24 cellular contexts compared by ENCODE assay signal in the genomic region with DNA sequence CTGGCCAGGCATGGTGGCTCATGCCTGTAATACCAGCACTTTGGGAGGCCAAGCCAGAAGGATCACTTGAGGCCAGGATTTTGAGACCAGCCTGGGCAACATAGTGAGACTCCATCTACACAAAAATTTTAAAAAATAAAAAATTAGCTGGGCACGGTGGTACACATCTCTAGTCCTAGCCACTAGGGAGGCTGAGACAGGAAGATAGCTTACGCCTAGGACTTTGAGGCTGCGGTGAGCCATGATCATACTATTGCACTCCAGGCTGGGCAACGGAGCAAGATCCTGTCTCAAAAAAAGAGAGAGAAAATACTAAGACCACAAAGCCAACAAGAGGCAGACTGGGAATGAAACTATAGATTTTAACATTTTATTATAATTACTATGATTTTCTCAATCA. TPM values are rescaled to one million over a fixed set of nuclear protein-coding genes. Genes with fewer than 3 reads are reported as not detected.
DNase-seq lines count a peak whose midpoint lies in the region; ATAC-seq, FAIRE-seq and TF ChIP-seq lines count a peak whose summit lies in the region.
"Had no signal": no experiment of that assay in that cellular context is flagged by ENCODE, and none has a peak within 500 bp of the region (broad histone marks: within the 10 kb centered on the region; RNA-seq: fewer than 3 reads in every experiment).

No MANE protein-coding gene starts in this region.

- H3K4me1 Mint-ChIP-seq in T-helper 17 cell: peaks cover 33% of the 10 kb centered on the region

- H3K36me3 Mint-ChIP-seq in T-helper 17 cell (ENCODE audit: low read depth): peaks cover 5% of the 10 kb centered on the region
- H3K36me3 Mint-ChIP-seq: CD8-positive, alpha-beta memory T cell had no signal

- TF ChIP-seq CTCF in HEK293 (tag by site-specific recombination; IDR thresholded peaks at IDR 0.05): no peak
- TF ChIP-seq CTCF in GM12878 (IDR thresholded peaks at IDR 0.05 in 2 of 3, conservative IDR thresholded peaks at IDR 0.05 in 1 of 3; ENCODE audit: control insufficient read depth in 2 of 3, extremely low read depth in 1 of 3, insufficient read depth in 1 of 3, low read depth in 3 of 3, low read length in 3 of 3): no peak
- no peak for TF ChIP-seq CTCF in thyroid gland (IDR thresholded peaks at IDR 0.05)
- TF ChIP-seq CTCF in pancreas (IDR thresholded peaks at IDR 0.05): no peak

- FAIRE-seq in GM12878 (lab: Jason Lieb, UNC) (no peak), pancreas (lab: Jason Lieb, UNC) (no peak)
- FAIRE-seq: A549, D721Med, H54 had no signal

- intact Hi-C loops in GM12878 (cut with micrococcal nuclease; ENCODE audit: unreplicated experiment): no loop called here
- intact Hi-C loops in thyroid gland (cut with DNase I): loop anchor here (10.0 kb wide), 1 partner anchor 99 kb away; no protein-coding TSS in a partner anchor
- intact Hi-C loops in pancreas (cut with DNase I): loop anchor here in 1 of 3 donors (10.0 kb wide), 1 partner anchor 59 kb away; no protein-coding TSS in a partner anchor

- H3K79me2 ChIP-seq in GM12878 (ENCODE audit: control insufficient read depth, insufficient read depth, low read length): peaks cover 71% of the 10 kb centered on the region

- BruUV-seq in GM12878 (replicated peaks; lab: Mats Ljungman, UMichigan): no TSS peak

- CTCF ChIA-PET in HEK293 (lab: Yijun Ruan, JAX) (interaction anchor here (2.2 to 7.6 kb wide), 2 partner anchors 25 to 98 kb away, joined by 10 to 73 read pairs; no protein-coding TSS in a partner anchor), GM12878 (lab: Yijun Ruan, JAX) (interaction anchor here (0.9 to 13.3 kb wide), 14 partner anchors 9 to 128 kb away, joined by 3 to 440 read pairs (median 8); no protein-coding TSS in a partner anchor)

- no peak for TF ChIP-seq RAD21 in GM12878 (IDR thresholded peaks at IDR 0.05; ENCODE audit: insufficient read depth, low read depth, low read length)

- peaks cover 25% of the 10 kb centered on the region for H3K27me3 Mint-ChIP-seq in T-helper 17 cell

- no peaks in the 10 kb centered on the region for H4K20me1 ChIP-seq in GM12878 (ENCODE audit: control insufficient read depth, insufficient read depth)
- H4K20me1 ChIP-seq: BLaER1 treated with 17β-estradiol and CSF1 and Interleukin-3, amounts not matched to agents 10 nM and 100 nM had no signal

- H3K36me3 ChIP-seq in HEK293 (ENCODE audit: control insufficient read depth in 2 of 2, insufficient read depth in 1 of 2, low read length in 2 of 2) (no peaks in the 10 kb centered on the region), GM12878 (ENCODE audit: control insufficient read depth in 2 of 2, insufficient read depth in 2 of 2, low read length in 1 of 2) (peaks cover 0 to 5% of the 10 kb centered on the region in 2 experiments; a peak in 1 of 4 replicates), thyroid gland (no peaks in the 10 kb centered on the region), pancreas (no peaks in the 10 kb centered on the region)
- H3K36me3 ChIP-seq: BE2C; BLaER1 treated with 17β-estradiol and CSF1 and Interleukin-3, amounts not matched to agents 10 nM and 100 nM; HAP-1 had no signal

- RAD21 ChIA-PET in GM12878 (lab: Charles Lee; ENCODE audit: unreplicated experiment): interaction anchor here (0.8 to 9.8 kb wide), 12 partner anchors 10 to 127 kb away, joined by 3 to 425 read pairs (median 20); no protein-coding TSS in a partner anchor

- H3K4me3 Mint-ChIP-seq in T-helper 17 cell: no peak overlapping the region
- H3K4me3 Mint-ChIP-seq: CD4-positive, alpha-beta T cell; CD8-positive, alpha-beta memory T cell had no signal

- POLR2A ChIA-PET in HEK293 (lab: Yijun Ruan, JAX) (interaction anchor here (1.1 kb wide), 1 partner anchor 10 kb away, joined by 3 read pairs; no protein-coding TSS in a partner anchor), GM12878 (lab: Charles Lee) (interaction anchor here (1.5 to 7.8 kb wide), 10 partner anchors 10 to 96 kb away, joined by 4 to 58 read pairs (median 16); no protein-coding TSS in a partner anchor)

- H3K27ac ChIP-seq in HEK293 (ENCODE audit: extremely low read depth, low read depth, low read length) (no peak overlapping the region), GM12878 (ENCODE audit: control insufficient read depth, insufficient read depth) (no peak overlapping the region), thyroid gland (no peak overlapping the region), pancreas (no peak overlapping the region)
- H3K27ac ChIP-seq: A549; BLaER1 treated with 17β-estradiol and CSF1 and Interleukin-3, amounts not matched to agents 10 nM and 100 nM had no signal

- H3K4me3 ChIP-seq in HEK293 (ENCODE audit: low read depth, low read length) (no peak overlapping the region), GM12878 (no peak overlapping the region), thyroid gland (replicated peaks in 1 of 3) (no peak overlapping the region), pancreas (no peak overlapping the region)
- H3K4me3 ChIP-seq: A549; BLaER1 treated with 17β-estradiol and CSF1 and Interleukin-3, amounts not matched to agents 10 nM and 100 nM; HAP-1 had no signal

- H3K4me2 ChIP-seq in GM12878 (ENCODE audit: control insufficient read depth, insufficient read depth): 0 out of 2 replicates have a peak overlapping the region, but pooled peaks have one; percentile 34
- H3K4me2 ChIP-seq: BLaER1 treated with 17β-estradiol and CSF1 and Interleukin-3, amounts not matched to agents 10 nM and 100 nM had no signal

- ATAC-seq in T-helper 17 cell: no peak
- ATAC-seq in GM12878: no peak
- ATAC-seq in HG03108 (IDR thresholded peaks at IDR 0.05; ENCODE audit: unreplicated experiment): no peak
- no peak for ATAC-seq in pancreas
- ATAC-seq: A549 had no signal

- TF ChIP-seq POLR2A in GM12878 (IDR thresholded peaks at IDR 0.05; ENCODE audit: low read depth, low read length) (no peak), thyroid gland (IDR thresholded peaks at IDR 0.05) (no peak)

- H2AFZ ChIP-seq in GM12878 (ENCODE audit: control insufficient read depth, low read depth, low read length): no peak overlapping the region

- in situ Hi-C loops in GM12878 (cut with MboI): loop anchor here (5.0 kb wide), 1 partner anchor 96 kb away; no protein-coding TSS in a partner anchor

- no peak overlapping the region for H3K9ac ChIP-seq in GM12878 (ENCODE audit: control insufficient read depth, insufficient read depth, low read length)
- H3K9ac ChIP-seq: BLaER1 treated with 17β-estradiol and CSF1 and Interleukin-3, amounts not matched to agents 10 nM and 100 nM had no signal

- SMC1A ChIA-PET in GM12878 (lab: Charles Lee; ENCODE audit: uncharacterized antibody, unreplicated experiment): interaction anchor here (1.2 to 13.5 kb wide), 14 partner anchors 8 to 127 kb away, joined by 3 to 472 read pairs (median 16); no protein-coding TSS in a partner anchor

- TF ChIP-seq EP300 in GM12878 (IDR thresholded peaks at IDR 0.05; ENCODE audit: borderline replicate concordance in 1 of 2, control insufficient read depth in 1 of 2, low read depth in 2 of 2, low read length in 2 of 2): no peak

- H3K27me3 ChIP-seq in GM12878 (replicated peaks in 1 of 2; ENCODE audit: control insufficient read depth in 2 of 2, insufficient read depth in 2 of 2, low read length in 1 of 2) (no peaks in the 10 kb centered on the region), thyroid gland (no peaks in the 10 kb centered on the region), pancreas (no peaks in the 10 kb centered on the region)
- H3K27me3 ChIP-seq: BLaER1 treated with 17β-estradiol and CSF1 and Interleukin-3, amounts not matched to agents 10 nM and 100 nM had no signal

- 88% methylated on average over 4 of the region's 4 CpGs for WGBS in GM12878 (ENCODE audit: insufficient coverage, insufficient replicate concordance, low lambda C conversion rate, missing lambda C conversion rate)
- 91 to 97% methylated on average over 4 of the region's 4 CpGs for WGBS in thyroid gland, 2 donors
- WGBS in pancreas, 2 donors: 89 to 96% methylated on average over 4 of the region's 4 CpGs

- H3K4me1 ChIP-seq in HEK293 (ENCODE audit: control insufficient read depth, insufficient read depth, low read length) (0 out of 2 replicates have a peak, but pooled peaks cover 2% of the 10 kb centered on the region), GM12878 (ENCODE audit: control insufficient read depth, insufficient read depth, low read length) (peaks cover 3% of the 10 kb centered on the region), thyroid gland (peaks cover 0 to 6% of the 10 kb centered on the region in 2 donors), pancreas (peaks cover 0 to 6% (median 0%) of the 10 kb centered on the region in 3 donors)
- H3K4me1 ChIP-seq: BE2C; BLaER1 treated with 17β-estradiol and CSF1 and Interleukin-3, amounts not matched to agents 10 nM and 100 nM had no signal

- peak overlapping the region; percentile 1 for H3K27ac Mint-ChIP-seq in T-helper 17 cell
- H3K27ac Mint-ChIP-seq: CD14-positive monocyte; CD4-positive, alpha-beta T cell; CD8-positive, alpha-beta memory T cell had no signal

- DNase-seq in T-helper 17 cell (no peak), GM12878 (ENCODE audit: low read depth, low spot score) (no peak), thyroid gland (no peak), pancreas (no peak)
- DNase-seq in activated T-cell treated with anti-CD3 and anti-CD28 coated beads, Interleukin-2, amount 50 U/mL, for 48 hours: no peak
- DNase-seq: 8988T; ACHN; AML-193; BE2C; CD4-positive, alpha-beta T cell; CD8-positive, alpha-beta memory T cell; DMS 273 treated with DMSO at 0.1 percent for 48 hours; DMS79; EL; GDM1; GOT3 had no signal

- no peaks in the 10 kb centered on the region for H3K9me3 ChIP-seq in HEK293 (ENCODE audit: control insufficient read depth, insufficient read depth, low read depth, low read length)
- no peaks in the 10 kb centered on the region for H3K9me3 ChIP-seq in T-helper 17 cell (ENCODE audit: control insufficient read depth, low read length, poor library complexity, severe bottlenecking)
- H3K9me3 ChIP-seq in GM12878 (replicated peaks; ENCODE audit: control insufficient read depth, insufficient read depth, low read length): no peaks in the 10 kb centered on the region
- H3K9me3 ChIP-seq in thyroid gland: no peaks in the 10 kb centered on the region
- H3K9me3 ChIP-seq in pancreas: no peaks in the 10 kb centered on the region
- H3K9me3 ChIP-seq: A549, BE2C, HAP-1 had no signal

RNA-seq across cellular contexts. Expression of a gene that starts 4.1 kb away (rescaled TPM):
- total RNA-seq in T-helper 17 cell (10 to 100 TPM; 10.1 to 12.3 TPM), GM12878 (2014; rRNA removed) (19.6 and 21.5 TPM in 2 replicates), GM12878 (2014; rRNA removed; fragmentation: Illumina TruSeq; extraction: Trizol) (15.3 and 16.0 TPM in 2 replicates), GM12878 (2021) (16.1 and 16.6 TPM in 2 replicates), thyroid gland (1 to 10 TPM; 3.4 to 5.2 (median 3.9) TPM), pancreas (1 to 10 TPM in 3 of 6 donors, under 1 TPM in 3; 0.37 to 2.3 (median 0.94) TPM)
- 21.2 and 21.5 TPM in 2 replicates for total RNA-seq in GM12878 (2013; cell fraction: nucleolus; rRNA removed)
- 5.7 TPM for polyA plus RNA-seq in GM12878 (2011; ENCODE audit: low read depth)
- polyA plus RNA-seq in GM12878 (2011; rRNA removed) (11.0 and 11.6 TPM in 2 replicates), GM12878 (2014; fragmentation: Illumina TruSeq; extraction: Trizol) (12.1 and 12.7 TPM in 2 replicates), GM12878 (2014; fragmentation: Nextera tagmentation; extraction: Ambion mirVana) (10 to 100 TPM in 1 of 2 experiments, 1 to 10 TPM in 1; 7.9 to 21.2 TPM), GM12878 (2014; rRNA removed) (8.7 and 9.0 TPM in 2 replicates), GM12878 (2016; fragmentation: Nextera tagmentation; extraction: Ambion mirVana) (10 to 100 TPM; 15.4 to 15.9 TPM), pancreas (1 to 10 TPM in 1 of 2 donors, under 1 TPM in 1; 0.53 to 1.7 TPM)
- 8.3 and 9.8 TPM in 2 replicates for polyA plus RNA-seq in GM12878 (2011; cell fraction: cytosol; rRNA removed)
- 6.7 and 6.8 TPM in 2 replicates for polyA plus RNA-seq in GM12878 (2011; cell fraction: nucleus; rRNA removed)
- polyA plus RNA-seq in GM12878 (2012): 7.1 and 8.3 TPM in 2 replicates
- polyA minus RNA-seq in GM12878 (2011; rRNA and poly(A)+ RNA removed): 19.7 and 20.8 TPM in 2 replicates
- 4.5 and 6.0 TPM in 2 replicates for polyA minus RNA-seq in GM12878 (2011; cell fraction: cytosol; rRNA and poly(A)+ RNA removed)
- polyA minus RNA-seq in GM12878 (2011; cell fraction: nucleus; rRNA and poly(A)+ RNA removed): 7.9 and 11.9 TPM in 2 replicates
